13 cellular contexts compared by ENCODE assay signal in genomic region chr10:24849537-24850299, GRCh38.
DNase-seq lines count a peak whose midpoint lies in the region; ATAC-seq and TF ChIP-seq lines count a peak whose summit lies in the region.
"Had no signal": no experiment of that assay in that cellular context is flagged by ENCODE, and none has a peak within 500 bp of the region (broad histone marks: within the 10 kb centered on the region; RNA-seq: fewer than 3 reads in every experiment).

No MANE protein-coding gene starts in this region.

- no peaks in the 10 kb centered on the region for H3K4me1 ChIP-seq in muscle layer of duodenum (ENCODE audit: control insufficient read depth in 1 of 2, insufficient read depth in 2 of 2, low read length in 2 of 2)
- H3K4me1 ChIP-seq: gastrocnemius medialis had no signal

- H3K36me3 Mint-ChIP-seq in activated CD8-positive, alpha-beta memory T cell treated with anti-CD3 and anti-CD28 coated beads, Interleukin-2, amount 10 ng/mL, durations not matched to agents 7 days and 5 days = no peaks in the 10 kb centered on the region

- no peaks in the 10 kb centered on the region for H3K36me3 ChIP-seq in muscle layer of duodenum (ENCODE audit: control insufficient read depth in 1 of 2, insufficient read depth in 2 of 2, low read length in 2 of 2)
- H3K36me3 ChIP-seq: cardiac muscle cell, gastrocnemius medialis had no signal

- H3K27me3 ChIP-seq in dorsolateral prefrontal cortex (no peaks in the 10 kb centered on the region), muscle layer of duodenum (ENCODE audit: low read depth, low read length) (no peaks in the 10 kb centered on the region)
- H3K27me3 ChIP-seq: cardiac muscle cell, gastrocnemius medialis had no signal

- no peaks in the 10 kb centered on the region for H3K9me3 ChIP-seq in muscle layer of duodenum (ENCODE audit: control insufficient read depth in 1 of 2, low read length in 2 of 2)
- H3K9me3 ChIP-seq: gastrocnemius medialis had no signal

- H3K4me3 Mint-ChIP-seq in activated CD8-positive, alpha-beta memory T cell treated with anti-CD3 and anti-CD28 coated beads, Interleukin-2, amount 10 ng/mL, durations not matched to agents 7 days and 5 days = no peak overlapping the region
- H3K4me3 Mint-ChIP-seq: activated T-cell treated with anti-CD3 and anti-CD28 coated beads, Interleukin-2, amount 50 U/mL, for 24 hours had no signal

- TF ChIP-seq CTCF in dorsolateral prefrontal cortex (IDR thresholded peaks at IDR 0.05 in 54 of 56, conservative IDR thresholded peaks at IDR 0.05 in 2 of 56; ENCODE audit: low read depth in 1 of 56, partially characterized antibody in 56 of 56) = peak in 1 of 56 donors; percentile 2

- intact Hi-C loops in dorsolateral prefrontal cortex (cut with DNase I) = loop anchor here in 1 of 2 donors (5.0 kb wide), 2 partner anchors 37 to 103 kb away; partner anchors contain the start of gene PRTFDC1

- CTCF ChIA-PET in activated CD8-positive, alpha-beta memory T cell treated with anti-CD3 and anti-CD28 coated beads, Interleukin-2, amount 10 ng/mL, durations not matched to agents 7 days and 5 days (lab: Charles Lee) = interaction anchor here (1.8 kb wide), 1 partner anchor 8 kb away, joined by 3 read pairs; no protein-coding TSS in a partner anchor

- no peaks in the 10 kb centered on the region for H3K9me3 Mint-ChIP-seq in activated CD8-positive, alpha-beta memory T cell treated with anti-CD3 and anti-CD28 coated beads, Interleukin-2, amount 10 ng/mL, durations not matched to agents 7 days and 5 days (ENCODE audit: low read depth)
- H3K9me3 Mint-ChIP-seq: activated T-cell treated with anti-CD3 and anti-CD28 coated beads, Interleukin-2, amount 50 U/mL, for 24 hours had no signal

- peaks cover 7% of the 10 kb centered on the region for H3K4me1 Mint-ChIP-seq in activated CD8-positive, alpha-beta memory T cell treated with anti-CD3 and anti-CD28 coated beads, Interleukin-2, amount 10 ng/mL, durations not matched to agents 7 days and 5 days

- DNase-seq in DMS53 treated with DMSO at 0.1 percent for 48 hours (lab: John Stamatoyannopoulos, UW; ENCODE audit: unreplicated experiment) (peak; percentile 78), NCI-H748 treated with DMSO at 0.1 percent for 48 hours (lab: John Stamatoyannopoulos, UW) (peak; percentile 61), dorsolateral prefrontal cortex (no peak), ecto neural progenitor cell (ENCODE audit: low spot score) (no peak)
- DNase-seq in activated CD8-positive, alpha-beta memory T cell treated with anti-CD3 and anti-CD28 coated beads, Interleukin-2, amount 10 ng/mL, durations not matched to agents 7 days and 5 days = no peak
- DNase-seq: activated T-cell treated with anti-CD3 and anti-CD28 coated beads, Interleukin-2, amount 50 U/mL, for 24 hours; gastrocnemius medialis; left ventricle myocardium superior; NCI-H1092 treated with DMSO at 0.1 percent for 48 hours had no signal

- ATAC-seq in HG03378 (IDR thresholded peaks at IDR 0.05; ENCODE audit: unreplicated experiment) (no peak), GM21717 (IDR thresholded peaks at IDR 0.05; ENCODE audit: unreplicated experiment) (no peak)
- no peak for ATAC-seq in activated CD8-positive, alpha-beta memory T cell treated with anti-CD3 and anti-CD28 coated beads, Interleukin-2, amount 10 ng/mL, durations not matched to agents 7 days and 5 days
- ATAC-seq: gastrocnemius medialis, left ventricle myocardium superior had no signal

- no peak overlapping the region for H3K27ac Mint-ChIP-seq in activated CD8-positive, alpha-beta memory T cell treated with anti-CD3 and anti-CD28 coated beads, Interleukin-2, amount 10 ng/mL, durations not matched to agents 7 days and 5 days
- H3K27ac Mint-ChIP-seq: activated T-cell treated with anti-CD3 and anti-CD28 coated beads, Interleukin-2, amount 50 U/mL, for 24 hours had no signal

- H3K27me3 Mint-ChIP-seq in activated CD8-positive, alpha-beta memory T cell treated with anti-CD3 and anti-CD28 coated beads, Interleukin-2, amount 10 ng/mL, durations not matched to agents 7 days and 5 days = no peaks in the 10 kb centered on the region
- H3K27me3 Mint-ChIP-seq: activated T-cell treated with anti-CD3 and anti-CD28 coated beads, Interleukin-2, amount 50 U/mL, for 24 hours had no signal

- H3K4me3 ChIP-seq in dorsolateral prefrontal cortex (peak overlapping the region in 48 of 59 donors; percentile 1 to 52 (median 27)), muscle layer of duodenum (ENCODE audit: low read depth in 1 of 2, low read length in 2 of 2) (no peak overlapping the region)
- H3K4me3 ChIP-seq: cardiac muscle cell, gastrocnemius medialis had no signal

- peak overlapping the region in 58 of 59 donors; percentile 53 to 96 (median 89) for H3K27ac ChIP-seq in dorsolateral prefrontal cortex
- peak overlapping the region; percentile 22 for H3K27ac ChIP-seq in muscle layer of duodenum (ENCODE audit: low read length)
- H3K27ac ChIP-seq: cardiac muscle cell, gastrocnemius medialis had no signal

Comparison
In these comparisons a context has a peak if more than half of its experiments do, and no peak if none do; other contexts are left out.
1. DNase-seq: peak in DMS53 treated with DMSO at 0.1 percent for 48 hours (single experiment) and NCI-H748 treated with DMSO at 0.1 percent for 48 hours (single experiment); none in dorsolateral prefrontal cortex (0 of 10), activated CD8-positive, alpha-beta memory T cell treated with anti-CD3 and anti-CD28 coated beads, Interleukin-2, amount 10 ng/mL, durations not matched to agents 7 days and 5 days (single experiment) and ecto neural progenitor cell (single experiment).
2. H3K4me3 ChIP-seq: peak in dorsolateral prefrontal cortex (48 of 59); none in muscle layer of duodenum (0 of 2).